ENCODE assay signal across 14 cellular contexts in genomic region chr2:217609952-217610351, GRCh38.
DNase-seq lines count a peak whose midpoint lies in the region; ATAC-seq and TF ChIP-seq lines count a peak whose summit lies in the region.
"Had no signal": no experiment of that assay in that cellular context is flagged by ENCODE, and none has a peak within 500 bp of the region (broad histone marks: within the 10 kb centered on the region; RNA-seq: fewer than 3 reads in every experiment).

No MANE protein-coding gene starts in this region.

- no peak for TF ChIP-seq CTCF in type B pancreatic cell (conservative IDR thresholded peaks at IDR 0.05)

- no peak for ATAC-seq in stimulated activated naive B cell treated with anti-CD40 and anti-IgM and Interleukin-4, amounts not matched to agents 10 μg/mL and 1 μg/mL and 100 μg/mL, for 72 hours (replicated peaks)
- ATAC-seq: heart left ventricle, left colon, WTC11 had no signal

- peaks cover 37% of the 10 kb centered on the region for H3K4me1 Mint-ChIP-seq in activated naive CD4-positive, alpha-beta T cell treated with anti-CD3 and anti-CD28 coated beads, Interleukin-2, amount 10 ng/mL, durations not matched to agents 7 days and 5 days
- peaks cover 45% of the 10 kb centered on the region for H3K4me1 Mint-ChIP-seq in activated naive CD8-positive, alpha-beta T cell treated with anti-CD3 and anti-CD28 coated beads for 36 hours
- H3K4me1 Mint-ChIP-seq in type B pancreatic cell (ENCODE audit: unreplicated experiment): peaks cover 33% of the 10 kb centered on the region
- H3K4me1 Mint-ChIP-seq in stimulated activated naive B cell treated with anti-CD40 and anti-IgM and Interleukin-4, amounts not matched to agents 10 μg/mL and 1 μg/mL and 100 μg/mL, for 72 hours: peaks cover 6 to 15% of the 10 kb centered on the region in 2 donors

- no peaks in the 10 kb centered on the region for H3K9me3 Mint-ChIP-seq in activated naive CD4-positive, alpha-beta T cell treated with anti-CD3 and anti-CD28 coated beads, Interleukin-2, amount 10 ng/mL, durations not matched to agents 7 days and 5 days
- peaks cover 2% of the 10 kb centered on the region for H3K9me3 Mint-ChIP-seq in activated naive CD8-positive, alpha-beta T cell treated with anti-CD3 and anti-CD28 coated beads for 36 hours
- peaks cover 4% of the 10 kb centered on the region for H3K9me3 Mint-ChIP-seq in type B pancreatic cell
- H3K9me3 Mint-ChIP-seq in stimulated activated naive B cell treated with anti-CD40 and anti-IgM and Interleukin-4, amounts not matched to agents 10 μg/mL and 1 μg/mL and 100 μg/mL, for 72 hours: no peaks in the 10 kb centered on the region
- H3K9me3 Mint-ChIP-seq: WTC11 had no signal

- no peaks in the 10 kb centered on the region for H3K36me3 Mint-ChIP-seq in activated naive CD4-positive, alpha-beta T cell treated with anti-CD3 and anti-CD28 coated beads, Interleukin-2, amount 10 ng/mL, durations not matched to agents 7 days and 5 days
- peaks cover 13% of the 10 kb centered on the region for H3K36me3 Mint-ChIP-seq in activated naive CD8-positive, alpha-beta T cell treated with anti-CD3 and anti-CD28 coated beads for 36 hours
- no peaks in the 10 kb centered on the region for H3K36me3 Mint-ChIP-seq in type B pancreatic cell
- no peaks in the 10 kb centered on the region for H3K36me3 Mint-ChIP-seq in stimulated activated naive B cell treated with anti-CD40 and anti-IgM and Interleukin-4, amounts not matched to agents 10 μg/mL and 1 μg/mL and 100 μg/mL, for 72 hours
- H3K36me3 Mint-ChIP-seq: WTC11 had no signal

- H3K27ac Mint-ChIP-seq in activated naive CD4-positive, alpha-beta T cell treated with anti-CD3 and anti-CD28 coated beads, Interleukin-2, amount 10 ng/mL, durations not matched to agents 7 days and 5 days: peak overlapping the region; percentile 84
- peak overlapping the region; percentile 77 for H3K27ac Mint-ChIP-seq in activated naive CD8-positive, alpha-beta T cell treated with anti-CD3 and anti-CD28 coated beads for 36 hours
- peak overlapping the region; percentile 57 for H3K27ac Mint-ChIP-seq in type B pancreatic cell
- H3K27ac Mint-ChIP-seq in stimulated activated naive B cell treated with anti-CD40 and anti-IgM and Interleukin-4, amounts not matched to agents 10 μg/mL and 1 μg/mL and 100 μg/mL, for 72 hours: no peak overlapping the region
- H3K27ac Mint-ChIP-seq: WTC11 had no signal

- no peak overlapping the region for H3K4me3 Mint-ChIP-seq in activated naive CD4-positive, alpha-beta T cell treated with anti-CD3 and anti-CD28 coated beads, Interleukin-2, amount 10 ng/mL, durations not matched to agents 7 days and 5 days
- no peak overlapping the region for H3K4me3 Mint-ChIP-seq in activated naive CD8-positive, alpha-beta T cell treated with anti-CD3 and anti-CD28 coated beads for 36 hours
- H3K4me3 Mint-ChIP-seq in type B pancreatic cell: no peak overlapping the region
- H3K4me3 Mint-ChIP-seq in stimulated activated naive B cell treated with anti-CD40 and anti-IgM and Interleukin-4, amounts not matched to agents 10 μg/mL and 1 μg/mL and 100 μg/mL, for 72 hours: no peak overlapping the region
- H3K4me3 Mint-ChIP-seq: WTC11 had no signal

- no peaks in the 10 kb centered on the region for H3K27me3 Mint-ChIP-seq in activated naive CD4-positive, alpha-beta T cell treated with anti-CD3 and anti-CD28 coated beads, Interleukin-2, amount 10 ng/mL, durations not matched to agents 7 days and 5 days
- no peaks in the 10 kb centered on the region for H3K27me3 Mint-ChIP-seq in activated naive CD8-positive, alpha-beta T cell treated with anti-CD3 and anti-CD28 coated beads for 36 hours
- peaks cover 6% of the 10 kb centered on the region for H3K27me3 Mint-ChIP-seq in type B pancreatic cell
- peaks cover 8 to 16% of the 10 kb centered on the region in 2 donors for H3K27me3 Mint-ChIP-seq in stimulated activated naive B cell treated with anti-CD40 and anti-IgM and Interleukin-4, amounts not matched to agents 10 μg/mL and 1 μg/mL and 100 μg/mL, for 72 hours

- CTCF ChIA-PET in activated naive CD4-positive, alpha-beta T cell treated with anti-CD3 and anti-CD28 coated beads, Interleukin-2, amount 10 ng/mL, durations not matched to agents 7 days and 5 days (lab: Charles Lee): no interaction called here

- DNase-seq in activated naive CD4-positive, alpha-beta T cell treated with anti-CD3 and anti-CD28 coated beads, Interleukin-2, amount 10 ng/mL, durations not matched to agents 7 days and 5 days: no peak
- DNase-seq in activated naive CD4-positive, alpha-beta T cell treated with anti-CD3 and anti-CD28 coated beads, Interleukin-2, amount 50 U/mL, for 16 hours: no peak
- DNase-seq in NCI-H2196 treated with DMSO at 0.1 percent for 48 hours (lab: John Stamatoyannopoulos, UW; ENCODE audit: unreplicated experiment): peak; percentile 59
- DNase-seq in activated naive CD8-positive, alpha-beta T cell treated with anti-CD3 and anti-CD28 coated beads for 36 hours: no peak
- DNase-seq in type B pancreatic cell (ENCODE audit: extremely low spot score, unreplicated experiment): no peak
- DNase-seq in stimulated activated naive B cell treated with anti-CD40 and anti-IgM and Interleukin-4, amounts not matched to agents 10 μg/mL and 1 μg/mL and 100 μg/mL, for 72 hours: no peak
- no peak for DNase-seq in AG08396 (ENCODE audit: low spot score)
- no peak for DNase-seq in SK-N-DZ (ENCODE audit: low spot score)
- DNase-seq: AML-193, EL, heart left ventricle, left colon, retina had no signal
